28 cellular contexts compared by ENCODE assay signal in the genomic region with DNA sequence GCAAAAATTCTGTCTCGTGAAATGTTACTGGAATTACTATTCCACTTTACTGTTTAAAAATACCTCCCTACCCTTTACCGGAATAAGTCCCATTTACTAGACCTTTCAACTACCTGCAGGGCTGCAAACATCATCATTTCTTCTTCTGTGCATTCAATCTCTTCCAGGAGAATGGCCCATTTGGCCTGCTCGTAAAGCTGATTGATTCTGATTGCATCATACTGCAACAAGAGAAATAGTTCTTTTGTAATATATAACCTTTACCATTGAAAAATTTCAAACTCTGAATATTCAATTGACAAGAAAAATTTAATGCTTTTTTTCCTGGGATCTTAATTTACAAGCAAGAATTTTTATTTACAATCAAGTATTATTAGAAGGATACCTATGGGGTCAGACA.
DNase-seq lines count a peak whose midpoint lies in the region; ATAC-seq and TF ChIP-seq lines count a peak whose summit lies in the region.
"Had no signal": no experiment of that assay in that cellular context is flagged by ENCODE, and none has a peak within 500 bp of the region (broad histone marks: within the 10 kb centered on the region; RNA-seq: fewer than 3 reads in every experiment).

No MANE protein-coding gene starts in this region.

- H3K9me3 Mint-ChIP-seq in WTC11, result no peaks in the 10 kb centered on the region
- H3K9me3 Mint-ChIP-seq: activated naive CD8-positive, alpha-beta T cell treated with anti-CD3 and anti-CD28 coated beads, Interleukin-2, amount 10 ng/mL, durations not matched to agents 7 days and 5 days; CD8-positive, alpha-beta memory T cell; stimulated activated memory B cell treated with anti-CD40 and anti-IgM and Interleukin-4, amounts not matched to agents 10 μg/mL and 1 μg/mL and 100 μg/mL, for 72 hours had no signal

- ATAC-seq in heart left ventricle, result no peak
- ATAC-seq in WTC11, result no peak
- no peak for ATAC-seq in GM21529 (IDR thresholded peaks at IDR 0.05; ENCODE audit: unreplicated experiment)
- no peak for ATAC-seq in HG02588 (IDR thresholded peaks at IDR 0.05; ENCODE audit: unreplicated experiment)
- ATAC-seq: body of pancreas; esophagus mucosa; PC-3; stimulated activated memory B cell treated with anti-CD40 and anti-IgM and Interleukin-4, amounts not matched to agents 10 μg/mL and 1 μg/mL and 100 μg/mL, for 72 hours had no signal

- H3K27me3 Mint-ChIP-seq in WTC11 (ENCODE audit: low read depth), result no peaks in the 10 kb centered on the region
- H3K27me3 Mint-ChIP-seq: stimulated activated memory B cell treated with anti-CD40 and anti-IgM and Interleukin-4, amounts not matched to agents 10 μg/mL and 1 μg/mL and 100 μg/mL, for 72 hours had no signal

- DNase-seq in heart left ventricle (no peak), right atrium auricular region (ENCODE audit: low spot score) (no peak), WTC11 (ENCODE audit: low spot score) (no peak), fibroblast of peridontal ligament (ENCODE audit: extremely low read depth) (peak; percentile 47), smooth muscle cell (lab: John Stamatoyannopoulos, UW; ENCODE audit: unreplicated experiment) (no peak), NCI-H446 (lab: John Stamatoyannopoulos, UW) (no peak)
- DNase-seq: activated effector memory CD4-positive, alpha-beta T cell treated with anti-CD3 and anti-CD28 coated beads, Interleukin-2, amount 50 U/mL, for 16 hours; activated naive CD8-positive, alpha-beta T cell treated with anti-CD3 and anti-CD28 coated beads, Interleukin-2, amount 10 ng/mL, durations not matched to agents 7 days and 5 days; body of pancreas; CD8-positive, alpha-beta memory T cell; effector memory CD4-positive, alpha-beta T cell; GOT3; kidney glomerular epithelial cell; mammary epithelial cell; NCI-H1092 treated with DMSO at 0.1 percent for 48 hours; NCI-H187 treated with DMSO at 0.1 percent for 48 hours; NCI-H345; PC-3; SHP77 treated with DMSO at 0.1 percent for 48 hours; spleen; stimulated activated CD4-positive, alpha-beta T cell treated with anti-CD3 and anti-CD28 coated beads, Interleukin-2, amount 100 ng/mL, for 48 hours had no signal

- H2AFZ ChIP-seq in smooth muscle cell (ENCODE audit: low read depth), result no peak overlapping the region

- H3K36me3 Mint-ChIP-seq in WTC11, result peaks cover 20% of the 10 kb centered on the region
- H3K36me3 Mint-ChIP-seq: activated naive CD8-positive, alpha-beta T cell treated with anti-CD3 and anti-CD28 coated beads, Interleukin-2, amount 10 ng/mL, durations not matched to agents 7 days and 5 days; CD8-positive, alpha-beta memory T cell; stimulated activated memory B cell treated with anti-CD40 and anti-IgM and Interleukin-4, amounts not matched to agents 10 μg/mL and 1 μg/mL and 100 μg/mL, for 72 hours had no signal

- TF ChIP-seq POLR2A in heart left ventricle (IDR thresholded peaks at IDR 0.05), result no peak

- no peak overlapping the region for H3K9ac ChIP-seq in smooth muscle cell (ENCODE audit: low read depth)

- peaks cover 64% of the 10 kb centered on the region for H3K4me1 Mint-ChIP-seq in WTC11
- H3K4me1 Mint-ChIP-seq: activated naive CD8-positive, alpha-beta T cell treated with anti-CD3 and anti-CD28 coated beads, Interleukin-2, amount 10 ng/mL, durations not matched to agents 7 days and 5 days; B cell; CD8-positive, alpha-beta memory T cell; stimulated activated memory B cell treated with anti-CD40 and anti-IgM and Interleukin-4, amounts not matched to agents 10 μg/mL and 1 μg/mL and 100 μg/mL, for 72 hours had no signal

- H3K4me3 ChIP-seq in heart left ventricle (no peak overlapping the region), right atrium auricular region (no peak overlapping the region), smooth muscle cell (no peak overlapping the region)
- H3K4me3 ChIP-seq: body of pancreas, spleen, suprapubic skin had no signal

- H3K4me2 ChIP-seq in smooth muscle cell, result peak overlapping the region; percentile 37

- H3K9me3 ChIP-seq in heart left ventricle (no peaks in the 10 kb centered on the region), right atrium auricular region (no peaks in the 10 kb centered on the region), smooth muscle cell (replicated peaks; ENCODE audit: low read depth) (no peaks in the 10 kb centered on the region)
- H3K9me3 ChIP-seq: body of pancreas, neutrophil, spleen, suprapubic skin had no signal

- peak overlapping the region in 9 of 12 donors; percentile 38 to 67 (median 59) for H3K27ac ChIP-seq in heart left ventricle
- peak overlapping the region in 1 of 2 donors; percentile 58 for H3K27ac ChIP-seq in right atrium auricular region
- H3K27ac ChIP-seq in smooth muscle cell (ENCODE audit: low read depth), result peak overlapping the region; percentile 85
- H3K27ac ChIP-seq: body of pancreas, neutrophil, suprapubic skin had no signal

- peaks cover 19% of the 10 kb centered on the region for H4K20me1 ChIP-seq in smooth muscle cell (ENCODE audit: low read depth)

- CTCF ChIA-PET in WTC11 (lab: Charles Lee), result no interaction called here

- WGBS in heart left ventricle, 4 donors, result 28 to 72% (median 28%) methylated on average over 3 of the region's 3 CpGs
- WGBS in smooth muscle cell (ENCODE audit: low lambda C conversion rate), result 59% methylated on average over 3 of the region's 3 CpGs

- H3F3A ChIP-seq in smooth muscle cell (ENCODE audit: low read depth), result peaks cover 55% of the 10 kb centered on the region

- H3K36me3 ChIP-seq in heart left ventricle (peaks cover 0 to 90% (median 55%) of the 10 kb centered on the region in 9 donors), right atrium auricular region (peaks cover 62% of the 10 kb centered on the region), smooth muscle cell (ENCODE audit: low read depth) (peaks cover 47% of the 10 kb centered on the region)
- H3K36me3 ChIP-seq: neutrophil had no signal

- H3K79me2 ChIP-seq in smooth muscle cell (ENCODE audit: low read depth), result peaks cover 78% of the 10 kb centered on the region

- intact Hi-C loops in heart left ventricle (cut with DNase I), result loop anchor here in 2 of 10 donors (5.0 to 10.0 kb wide), 2 partner anchors 59 to 66 kb away; no protein-coding TSS in a partner anchor

- POLR2A ChIA-PET in WTC11 (lab: Charles Lee), result no interaction called here

- no peaks in the 10 kb centered on the region for H3K27me3 ChIP-seq in heart left ventricle
- no peaks in the 10 kb centered on the region for H3K27me3 ChIP-seq in right atrium auricular region
- H3K27me3 ChIP-seq in smooth muscle cell (ENCODE audit: low read depth), result no peaks in the 10 kb centered on the region
- H3K27me3 ChIP-seq: body of pancreas, neutrophil, spleen, suprapubic skin had no signal

- TF ChIP-seq CTCF in heart left ventricle (IDR thresholded peaks at IDR 0.05) (no peak), right atrium auricular region (IDR thresholded peaks at IDR 0.05) (no peak), WTC11 (IDR thresholded peaks at IDR 0.05) (no peak), smooth muscle cell (IDR thresholded peaks at IDR 0.05; ENCODE audit: borderline replicate concordance, insufficient read depth, poor library complexity, severe bottlenecking) (no peak)

- H3K4me3 Mint-ChIP-seq in WTC11, result no peak overlapping the region
- H3K4me3 Mint-ChIP-seq: activated naive CD8-positive, alpha-beta T cell treated with anti-CD3 and anti-CD28 coated beads, Interleukin-2, amount 10 ng/mL, durations not matched to agents 7 days and 5 days; B cell; CD8-positive, alpha-beta memory T cell; stimulated activated memory B cell treated with anti-CD40 and anti-IgM and Interleukin-4, amounts not matched to agents 10 μg/mL and 1 μg/mL and 100 μg/mL, for 72 hours had no signal

- H3K27ac Mint-ChIP-seq in WTC11, result peak overlapping the region; percentile 66
- H3K27ac Mint-ChIP-seq: activated naive CD8-positive, alpha-beta T cell treated with anti-CD3 and anti-CD28 coated beads, Interleukin-2, amount 10 ng/mL, durations not matched to agents 7 days and 5 days; B cell; CD8-positive, alpha-beta memory T cell; stimulated activated memory B cell treated with anti-CD40 and anti-IgM and Interleukin-4, amounts not matched to agents 10 μg/mL and 1 μg/mL and 100 μg/mL, for 72 hours had no signal

- peaks cover 0 to 50% (median 24%) of the 10 kb centered on the region in 12 donors for H3K4me1 ChIP-seq in heart left ventricle
- peaks cover 0 to 33% of the 10 kb centered on the region in 2 donors for H3K4me1 ChIP-seq in right atrium auricular region
- peaks cover 40% of the 10 kb centered on the region for H3K4me1 ChIP-seq in smooth muscle cell (ENCODE audit: low read depth)
- H3K4me1 ChIP-seq: body of pancreas had no signal

TF ChIP-seq in WTC11, 78 proteins besides CTCF, POLR2A, EP300 and RAD21 (continues in another document):
- TF ChIP-seq NFE2L1 (CRISPR knock-in tag; IDR thresholded peaks at IDR 0.05), result no peak
- TF ChIP-seq GTF2I (CRISPR knock-in tag; conservative IDR thresholded peaks at IDR 0.05), result no peak
- TF ChIP-seq JAZF1 (CRISPR knock-in tag; IDR thresholded peaks at IDR 0.05), result no peak
- TF ChIP-seq ZNF281 (CRISPR knock-in tag; IDR thresholded peaks at IDR 0.05), result no peak
- no peak for TF ChIP-seq CREM (CRISPR knock-in tag; IDR thresholded peaks at IDR 0.05)
- TF ChIP-seq SMAD4 (CRISPR knock-in tag; IDR thresholded peaks at IDR 0.05), result no peak
- TF ChIP-seq ZNF423 (CRISPR knock-in tag; IDR thresholded peaks at IDR 0.05), result no peak
- TF ChIP-seq ETV6 (CRISPR knock-in tag; IDR thresholded peaks at IDR 0.05), result no peak
- no peak for TF ChIP-seq TCF7 (CRISPR knock-in tag; IDR thresholded peaks at IDR 0.05; ENCODE audit: low read depth)
- no peak for TF ChIP-seq ZNF121 (CRISPR knock-in tag; IDR thresholded peaks at IDR 0.05)
- no peak for TF ChIP-seq ZBTB21 (CRISPR knock-in tag; IDR thresholded peaks at IDR 0.05; ENCODE audit: borderline replicate concordance)
